9 cellular contexts compared by ENCODE assay signal in the genomic region with DNA sequence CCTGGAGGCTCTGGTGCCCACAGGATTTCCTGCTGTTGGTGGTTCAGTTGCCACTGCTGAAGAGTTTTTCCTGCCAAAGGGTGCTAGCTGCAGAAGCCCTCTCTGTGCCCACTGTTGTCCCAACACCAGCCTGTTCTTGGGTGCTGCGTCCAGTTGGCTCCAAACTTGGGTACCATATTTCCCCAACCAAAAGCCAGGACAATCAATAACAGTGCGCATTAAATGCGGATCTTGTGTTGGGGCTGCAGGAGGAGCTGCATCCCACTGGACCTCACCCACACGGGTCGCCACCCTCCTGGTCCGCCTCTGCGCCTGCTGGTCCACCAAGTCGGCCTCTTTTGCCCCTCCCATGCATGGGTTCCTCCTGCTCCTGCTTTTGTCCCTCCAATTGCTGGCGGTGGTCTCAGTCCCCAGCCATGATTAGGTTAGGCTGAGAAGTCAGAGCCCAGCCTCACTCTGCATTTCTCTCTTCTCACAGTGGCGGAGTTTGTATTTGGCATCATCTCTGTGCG. TPM values are rescaled to one million over a fixed set of nuclear protein-coding genes. Genes with fewer than 3 reads are reported as not detected.
DNase-seq lines count a peak whose midpoint lies in the region; ATAC-seq and TF ChIP-seq lines count a peak whose summit lies in the region.
"Had no signal": no experiment of that assay in that cellular context is flagged by ENCODE, and none has a peak within 500 bp of the region (broad histone marks: within the 10 kb centered on the region; RNA-seq: fewer than 3 reads in every experiment).

No MANE protein-coding gene starts in this region.

- WGBS in heart left ventricle, 4 donors: 90 to 99% (median 94%) methylated on average over 11 of the region's 11 CpGs
- WGBS in urinary bladder: 96% methylated on average over 11 of the region's 11 CpGs

- ATAC-seq in heart left ventricle (no peak), Right ventricle myocardium inferior (no peak), HG02798 (IDR thresholded peaks at IDR 0.05; ENCODE audit: poor library complexity, unreplicated experiment) (no peak)

- TF ChIP-seq CTCF in heart left ventricle (IDR thresholded peaks at IDR 0.05): no peak

- H3K36me3 ChIP-seq in heart left ventricle (peaks cover 0 to 20% (median 3%) of the 10 kb centered on the region in 9 donors), urinary bladder (ENCODE audit: insufficient read depth) (no peaks in the 10 kb centered on the region)

- no peaks in the 10 kb centered on the region for H3K9me3 ChIP-seq in heart left ventricle

- no peak for DNase-seq in heart left ventricle
- DNase-seq in Right ventricle myocardium inferior (ENCODE audit: missing footprints): no peak
- DNase-seq in mesenteric fat pad (ENCODE audit: low spot score): peak; percentile 75
- no peak for DNase-seq in kidney glomerular epithelial cell (lab: John Stamatoyannopoulos, UW)
- no peak for DNase-seq in AG08395 (ENCODE audit: low spot score)

- H3K4me1 ChIP-seq in heart left ventricle (peaks cover 14 to 69% (median 61%) of the 10 kb centered on the region in 12 donors), urinary bladder (ENCODE audit: insufficient read depth) (peaks cover 3% of the 10 kb centered on the region)

- H3K27ac ChIP-seq in heart left ventricle (peak overlapping the region in 10 of 12 donors; percentile 25 to 74 (median 50)), angular gyrus (ENCODE audit: low read depth, low read length) (peak overlapping the region; percentile 29), urinary bladder (ENCODE audit: low read depth) (peak overlapping the region; percentile 31)

- intact Hi-C loops in heart left ventricle (cut with DNase I) (loop anchor here in 4 of 10 donors (1.0 to 10.0 kb wide), 3 partner anchors 8 to 64 kb away; no protein-coding TSS in a partner anchor), Right ventricle myocardium inferior (cut with DNase I) (no loop called here)

- H3K4me3 ChIP-seq in heart left ventricle (peak overlapping the region in 1 of 12 donors; percentile 10), urinary bladder (ENCODE audit: low read depth, low read length) (no peak overlapping the region)

- TF ChIP-seq POLR2A in heart left ventricle (IDR thresholded peaks at IDR 0.05): no peak

- H3K27me3 ChIP-seq in heart left ventricle: no peaks in the 10 kb centered on the region

RNA-seq across cellular contexts. Expression of a gene that starts 9.8 kb away (rescaled TPM):
- total RNA-seq in heart left ventricle (10 to 100 TPM in 7 of 9 donors, 1 to 10 TPM in 2; 3.3 to 25.3 (median 13.5) TPM), Right ventricle myocardium inferior (9.0 TPM), mesenteric fat pad (25.9 TPM), urinary bladder (12.7 TPM)
- polyA plus RNA-seq in heart left ventricle (10 to 100 TPM in 1 of 2 donors, 1 to 10 TPM in 1; 7.2 to 21.7 TPM), urinary bladder (16.3 TPM)
- total RNA-seq: HT1080 had no signal
